In genomic region chr5:138755084-138755748, GRCh38 we compare ENCODE assay signal across 10 cellular contexts. TPM values are rescaled to one million over a fixed set of nuclear protein-coding genes. Genes with fewer than 3 reads are reported as not detected.
DNase-seq lines count a peak whose midpoint lies in the region; ATAC-seq, FAIRE-seq and TF ChIP-seq lines count a peak whose summit lies in the region.
"Had no signal": no experiment of that assay in that cellular context is flagged by ENCODE, and none has a peak within 500 bp of the region (broad histone marks: within the 10 kb centered on the region; RNA-seq: fewer than 3 reads in every experiment).

No MANE protein-coding gene starts in this region.

- peaks cover 20% of the 10 kb centered on the region for H3K36me3 Mint-ChIP-seq in astrocyte (ENCODE audit: low read depth, unreplicated experiment)

- H3K27me3 Mint-ChIP-seq in astrocyte (ENCODE audit: low read depth, unreplicated experiment): peaks cover 4% of the 10 kb centered on the region

- ATAC-seq in GM21381 (IDR thresholded peaks at IDR 0.05; ENCODE audit: unreplicated experiment) (peak; percentile 38), HG03045 (IDR thresholded peaks at IDR 0.05; ENCODE audit: unreplicated experiment) (no peak)

- H3K9me3 ChIP-seq in astrocyte (ENCODE audit: insufficient read depth, low read depth, low read length): no peaks in the 10 kb centered on the region
- H3K9me3 ChIP-seq in muscle layer of duodenum (ENCODE audit: control insufficient read depth in 1 of 2, low read length in 2 of 2): peaks cover 0 to 3% of the 10 kb centered on the region in 2 donors

- CTCF ChIA-PET in BJ (lab: Yijun Ruan, JAX): interaction anchor here (0.6 kb wide), 1 partner anchor 9 kb away, joined by 3 read pairs; no protein-coding TSS in a partner anchor

- H4K20me1 ChIP-seq in astrocyte (ENCODE audit: insufficient read depth, low read length): peaks cover 52% of the 10 kb centered on the region

- DNase-seq in BJ (ENCODE audit: low read depth) (no peak), astrocyte (ENCODE audit: low read depth) (no peak), lower leg skin (ENCODE audit: low spot score in 2 of 2) (no peak)
- DNase-seq in stimulated activated CD4-positive, alpha-beta T cell treated with anti-CD3 and anti-CD28 coated beads, Interleukin-4, amount 100 ng/mL, for 1 hour: no peak
- no peak for DNase-seq in activated CD4-positive, alpha-beta T cell treated with anti-CD3 and anti-CD28 coated beads, Interleukin-2, amount 50 U/mL, for 4 hours
- DNase-seq: anterior cingulate cortex, NCI-H1417 had no signal

- peaks cover 10% of the 10 kb centered on the region for H3K9me3 Mint-ChIP-seq in astrocyte (ENCODE audit: unreplicated experiment)

- H3K4me3 ChIP-seq in BJ (ENCODE audit: low read depth, low read length) (peak overlapping the region; percentile 61), astrocyte (ENCODE audit: insufficient read depth, low read depth, low read length) (peak overlapping the region; percentile 88), muscle layer of duodenum (ENCODE audit: low read depth in 1 of 2, low read length in 2 of 2) (peak overlapping the region; percentile 14 to 64), lower leg skin (ENCODE audit: low read depth, poor library complexity, severe bottlenecking) (no peak overlapping the region)

- H3K36me3 ChIP-seq in BJ (ENCODE audit: control insufficient read depth, insufficient read depth, low read length): peaks cover 1% of the 10 kb centered on the region; the same call in 1 of the 2 replicates
- peaks cover 8% of the 10 kb centered on the region for H3K36me3 ChIP-seq in astrocyte (ENCODE audit: insufficient read depth, low read length)
- peaks cover 6 to 14% of the 10 kb centered on the region in 2 donors for H3K36me3 ChIP-seq in muscle layer of duodenum (ENCODE audit: control insufficient read depth in 1 of 2, insufficient read depth in 2 of 2, low read length in 2 of 2)

- H3K4me1 ChIP-seq in astrocyte (ENCODE audit: insufficient read depth, low read length): peaks cover 16% of the 10 kb centered on the region
- peaks cover 11 to 23% of the 10 kb centered on the region in 2 donors for H3K4me1 ChIP-seq in muscle layer of duodenum (ENCODE audit: control insufficient read depth in 1 of 2, insufficient read depth in 2 of 2, low read length in 2 of 2)

- intact Hi-C loops in lower leg skin (cut with DNase I; ENCODE audit: low total_unique reads): no loop called here

- H3K4me1 Mint-ChIP-seq in astrocyte (ENCODE audit: low read depth, unreplicated experiment): peaks cover 16% of the 10 kb centered on the region

- H3K79me2 ChIP-seq in astrocyte (ENCODE audit: insufficient read depth, low read length): peaks cover 68% of the 10 kb centered on the region

- H3K27ac ChIP-seq in astrocyte (ENCODE audit: low read depth, low read length) (peak overlapping the region; percentile 93), muscle layer of duodenum (ENCODE audit: low read length) (peak overlapping the region; percentile 93)

- H3K4me2 ChIP-seq in astrocyte (ENCODE audit: low read length): peak overlapping the region; percentile 79

- H3K4me3 Mint-ChIP-seq in astrocyte (ENCODE audit: unreplicated experiment): peak overlapping the region; percentile 92

- FAIRE-seq in astrocyte (lab: Jason Lieb, UNC): no peak

- H2AFZ ChIP-seq in astrocyte (ENCODE audit: low read depth, low read length): no peak overlapping the region

- no peak for TF ChIP-seq POLR2A in lower leg skin (IDR thresholded peaks at IDR 0.05)

- 81 to 85% methylated on average over 5 of the region's 5 CpGs for WGBS in lower leg skin, 2 donors

- peak overlapping the region; percentile 95 for H3K9ac ChIP-seq in astrocyte (ENCODE audit: low read length)

- TF ChIP-seq CTCF in BJ (IDR thresholded peaks at IDR 0.05; ENCODE audit: insufficient read depth, low read depth, low read length) (no peak), astrocyte (IDR thresholded peaks at IDR 0.05; ENCODE audit: insufficient read depth, low read depth, low read length) (no peak), lower leg skin (IDR thresholded peaks at IDR 0.05) (no peak)

- POLR2A ChIA-PET in BJ (lab: Charles Lee): no interaction called here

- H3K27ac Mint-ChIP-seq in astrocyte (ENCODE audit: unreplicated experiment): peak overlapping the region; percentile 77

- H3K27me3 ChIP-seq in BJ (ENCODE audit: control insufficient read depth, insufficient read depth, low read length) (no peaks in the 10 kb centered on the region), astrocyte (ENCODE audit: insufficient read depth, low read length) (no peaks in the 10 kb centered on the region), muscle layer of duodenum (ENCODE audit: low read depth, low read length) (no peaks in the 10 kb centered on the region)

RNA-seq across cellular contexts. Expression of gene CTNNA1, which starts 2.0 kb away (rescaled TPM):
- 122 and 169 TPM in 2 replicates for polyA plus RNA-seq in BJ (2011; rRNA removed)
- 169 and 278 TPM in 2 replicates for polyA minus RNA-seq in BJ (2011; rRNA and poly(A)+ RNA removed)
- total RNA-seq in astrocyte (312 and 359 TPM in 2 replicates), lower leg skin (100 to 1,000 TPM; 223 to 304 (median 263) TPM)
